ENCODE assay signal across 8 cellular contexts in genomic region chr19:6772028-6772865, GRCh38. TPM values are rescaled to one million over a fixed set of nuclear protein-coding genes. Genes with fewer than 3 reads are reported as not detected.
DNase-seq lines count a peak whose midpoint lies in the region; ATAC-seq and TF ChIP-seq lines count a peak whose summit lies in the region.

TSS of gene VAV1 (plus strand) at chr19:6772708. CDS start at chr19:6772808, 100 bp downstream.

- ATAC-seq in Right ventricle myocardium superior (ENCODE audit: poor library complexity) = peak; percentile 80

- peak; percentile 87 for TF ChIP-seq POLR2A in GM19099 (IDR thresholded peaks at IDR 0.05; ENCODE audit: extremely low read depth, insufficient read length, low read depth)

- intact Hi-C loops in Right ventricle myocardium superior (cut with DNase I) = no loop called here

- DNase-seq in NCI-H526 (lab: John Stamatoyannopoulos, UW) (peak; percentile 47 to 66), Right ventricle myocardium superior (peak; percentile 80), NCI-H2196 treated with DMSO at 0.1 percent for 48 hours (lab: John Stamatoyannopoulos, UW; ENCODE audit: unreplicated experiment) (no peak), COLO829 (ENCODE audit: low spot score) (no peak), NCI-H1105 (lab: John Stamatoyannopoulos, UW) (no peak)
- peak; percentile 46 for DNase-seq in activated CD8-positive, alpha-beta memory T cell treated with anti-CD3 and anti-CD28 coated beads, Interleukin-2, amount 50 U/mL, for 24 hours (ENCODE audit: extremely low read depth)
- DNase-seq in stimulated activated CD4-positive, alpha-beta T cell treated with anti-CD3 and anti-CD28 coated beads, Interleukin-1b, Interleukin-23, amount 100 ng/mL, for 1 hour (ENCODE audit: low read depth in 2 of 2) = peak; percentile 59 to 63

RNA-seq across cellular contexts. Expression of gene VAV1, which starts in this region (rescaled TPM):
- total RNA-seq in Right ventricle myocardium superior = 2.8 TPM

Comparison
In these comparisons a context has a peak if more than half of its experiments do, and no peak if none do; other contexts are left out.
1. DNase-seq: peak in NCI-H526 (2 of 2), activated CD8-positive, alpha-beta memory T cell treated with anti-CD3 and anti-CD28 coated beads, Interleukin-2, amount 50 U/mL, for 24 hours (single experiment), Right ventricle myocardium superior (single experiment) and stimulated activated CD4-positive, alpha-beta T cell treated with anti-CD3 and anti-CD28 coated beads, Interleukin-1b, Interleukin-23, amount 100 ng/mL, for 1 hour (2 of 2); none in NCI-H2196 treated with DMSO at 0.1 percent for 48 hours (single experiment), COLO829 (single experiment) and NCI-H1105 (single experiment).